ENCODE assay signal across 8 cellular contexts in genomic region chr6:27873101-27874030, GRCh38. TPM values are rescaled to one million over a fixed set of nuclear protein-coding genes. Genes with fewer than 3 reads are reported as not detected.
DNase-seq lines count a peak whose midpoint lies in the region; ATAC-seq and TF ChIP-seq lines count a peak whose summit lies in the region.

No MANE protein-coding gene starts in this region.

- H3K9me3 Mint-ChIP-seq in activated naive CD4-positive, alpha-beta T cell treated with anti-CD3 and anti-CD28 coated beads, Interleukin-2, amount 50 U/mL, for 72 hours, result peaks cover 0 to 5% of the 10 kb centered on the region in 2 donors

- H3K4me1 ChIP-seq in RWPE2 (ENCODE audit: insufficient read depth, poor library complexity, severe bottlenecking) (peaks cover 5% of the 10 kb centered on the region), heart left ventricle (peaks cover 0 to 31% (median 2%) of the 10 kb centered on the region in 12 donors)

- 1 to 3% (median 2%) methylated on average over 47 to 48 of the region's 48 CpGs for WGBS in heart left ventricle, 4 donors

- no peaks in the 10 kb centered on the region for H3K9me3 ChIP-seq in RWPE2 (ENCODE audit: severe bottlenecking)
- no peaks in the 10 kb centered on the region for H3K9me3 ChIP-seq in heart left ventricle

- peak overlapping the region; percentile 48 for H3K4me3 ChIP-seq in RWPE2 (ENCODE audit: severe bottlenecking)
- H3K4me3 ChIP-seq in heart left ventricle, result peak overlapping the region; percentile 21 to 72 (median 59)

- no peak for TF ChIP-seq POLR2A in heart left ventricle (IDR thresholded peaks at IDR 0.05)

- intact Hi-C loops in heart left ventricle (cut with DNase I), result loop anchor here in 2 of 10 donors (2.0 to 5.0 kb wide), 3 partner anchors 19 to 36 kb away; a partner anchor contains a TSS

- H3K36me3 ChIP-seq in RWPE2 (ENCODE audit: low read depth) (no peaks in the 10 kb centered on the region), heart left ventricle (no peaks in the 10 kb centered on the region)

- H3K27ac ChIP-seq in RWPE2 (ENCODE audit: poor library complexity, severe bottlenecking) (peak overlapping the region; percentile 92), heart left ventricle (peak overlapping the region in 11 of 12 donors; percentile 9 to 94 (median 51))

- H3K27me3 ChIP-seq in RWPE2 (ENCODE audit: insufficient read depth, poor library complexity, severe bottlenecking), result no peaks in the 10 kb centered on the region
- H3K27me3 ChIP-seq in heart left ventricle, result peaks cover 0 to 69% (median 30%) of the 10 kb centered on the region in 9 donors

- H3K27ac Mint-ChIP-seq in activated naive CD4-positive, alpha-beta T cell treated with anti-CD3 and anti-CD28 coated beads, Interleukin-2, amount 50 U/mL, for 72 hours, result peak overlapping the region; percentile 99

- DNase-seq in HS-5 (ENCODE audit: low read depth) (peak; percentile 80), RWPE2 (ENCODE audit: low spot score) (peak; percentile 87), heart left ventricle (peak in 4 of 5 donors; percentile 54 to 78 (median 64)), renal cortical epithelial cell (ENCODE audit: low read depth) (peak; percentile 73), hepatic stellate cell (ENCODE audit: low spot score) (no peak)
- DNase-seq in activated naive CD4-positive, alpha-beta T cell treated with anti-CD3 and anti-CD28 coated beads, Interleukin-2, amount 50 U/mL, for 72 hours (ENCODE audit: low spot score in 2 of 2), result peak; percentile 79 to 86

- ATAC-seq in GM18502 (IDR thresholded peaks at IDR 0.05; ENCODE audit: poor library complexity, unreplicated experiment) (peak; percentile 39), RWPE2 (ENCODE audit: low read depth) (peak; percentile 53), heart left ventricle (peak; percentile 59 to 75 (median 67)), HG02571 (IDR thresholded peaks at IDR 0.05; ENCODE audit: unreplicated experiment) (no peak)
- ATAC-seq in activated naive CD4-positive, alpha-beta T cell treated with anti-CD3 and anti-CD28 coated beads, Interleukin-2, amount 50 U/mL, for 72 hours, result peak; percentile 59 to 65

- H3K36me3 Mint-ChIP-seq in activated naive CD4-positive, alpha-beta T cell treated with anti-CD3 and anti-CD28 coated beads, Interleukin-2, amount 50 U/mL, for 72 hours, result peaks cover 6 to 19% of the 10 kb centered on the region in 2 donors

- TF ChIP-seq CTCF in RWPE2 (IDR thresholded peaks at IDR 0.05; ENCODE audit: poor library complexity, severe bottlenecking) (no peak), heart left ventricle (IDR thresholded peaks at IDR 0.05) (no peak)

RNA-seq across cellular contexts. Expression of gene OR2B2, which starts 38.8 kb away (rescaled TPM):
- not detected for total RNA-seq in activated naive CD4-positive, alpha-beta T cell treated with anti-CD3 and anti-CD28 coated beads, Interleukin-2, amount 50 U/mL, for 72 hours
- total RNA-seq in heart left ventricle (not detected), renal cortical epithelial cell (not detected in 2 replicates)
- not detected for polyA plus RNA-seq in heart left ventricle
